ENCODE assay signal across 24 cellular contexts in genomic region chr2:70696142-70696541, GRCh38.
"Had no signal": no experiment of that assay in that cellular context is flagged by ENCODE, and none has a peak within 500 bp of the region (broad histone marks: within the 10 kb centered on the region; RNA-seq: fewer than 3 reads in every experiment).

No MANE protein-coding gene starts in this region.

- H3K4me1 Mint-ChIP-seq: immature natural killer cell, memory B cell, naive B cell had no signal

- H3K9me3 ChIP-seq: esophagus squamous epithelium, left ventricle myocardium inferior, lower lobe of right lung, pancreas, prostate gland, right lobe of liver, stomach, thoracic aorta, transverse colon had no signal

- H3K27ac Mint-ChIP-seq: immature natural killer cell, memory B cell, naive B cell, nephron had no signal

- H3K9me3 Mint-ChIP-seq: immature natural killer cell, memory B cell, naive B cell, nephron had no signal

- H3K27me3 Mint-ChIP-seq: memory B cell had no signal

- DNase-seq: cortex of kidney; dorsolateral prefrontal cortex; effector memory CD4-positive, alpha-beta T cell; esophagus squamous epithelium; foreskin fibroblast; immature natural killer cell; kidney; left cardiac atrium; left ventricle myocardium inferior; lower lobe of right lung; naive B cell; occipital lobe; pancreas; stimulated activated CD4-positive, alpha-beta T cell treated with anti-CD3 and anti-CD28 coated beads, Interleukin-12 subunit alpha, Interleukin-12 subunit beta, amount 100 ng/mL, for 4 hours; stimulated activated naive CD4-positive, alpha-beta T cell; substantia nigra; transverse colon had no signal

- ATAC-seq: left cardiac atrium, lower lobe of right lung, pancreas, right lobe of liver had no signal

- H3K36me3 Mint-ChIP-seq: immature natural killer cell had no signal

- H3K4me3 Mint-ChIP-seq: immature natural killer cell, memory B cell, naive B cell, nephron had no signal

- H3K4me1 ChIP-seq: esophagus squamous epithelium, left ventricle myocardium inferior, lower lobe of right lung, pancreas, prostate gland, right lobe of liver, stomach, transverse colon had no signal

- H3K27me3 ChIP-seq: pancreas, right lobe of liver had no signal

- H3K4me3 ChIP-seq: dorsolateral prefrontal cortex, esophagus squamous epithelium, left ventricle myocardium inferior, lower lobe of right lung, pancreas, prostate gland, right lobe of liver, skin epidermis, stomach, thoracic aorta, transverse colon had no signal

- H3K27ac ChIP-seq: dorsolateral prefrontal cortex, esophagus squamous epithelium, left ventricle myocardium inferior, lower lobe of right lung, pancreas, prostate gland, right lobe of liver, skin epidermis, stomach, thoracic aorta, transverse colon had no signal
